ENCODE assay signal across 1 cellular context in genomic region chr12:28253175-28253641, GRCh38.
TF ChIP-seq lines count a peak whose summit lies in the region.

No MANE protein-coding gene starts in this region.

TF ChIP-seq in GM23338, 12 proteins besides CTCF, POLR2A, EP300 and RAD21 (continued from another document):
- TF ChIP-seq ETS1 (IDR thresholded peaks at IDR 0.05) (no peak), REST (IDR thresholded peaks at IDR 0.05; ENCODE audit: unreplicated experiment) (no peak), NANOG (IDR thresholded peaks at IDR 0.05; ENCODE audit: borderline replicate concordance) (no peak)
